In the genomic region with DNA sequence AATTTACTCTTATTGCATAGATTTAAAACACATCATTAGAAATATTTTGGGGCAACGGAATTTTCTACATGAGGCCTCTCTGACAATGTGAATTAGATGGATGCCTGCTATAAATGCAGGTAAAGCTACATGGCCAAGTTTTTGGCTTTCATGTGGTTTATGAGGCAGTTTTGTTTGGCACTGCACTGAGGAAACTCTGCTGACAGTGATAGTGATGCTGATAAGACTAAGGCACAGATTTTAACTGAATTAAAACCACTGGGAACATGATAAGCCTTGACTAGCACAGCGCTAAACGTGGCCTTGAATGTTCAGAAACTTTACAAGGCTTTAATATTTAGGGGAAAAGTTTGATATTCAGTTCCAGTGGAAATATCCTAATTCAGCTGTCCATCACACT, we compare ENCODE assay signal across 33 cellular contexts.
"Had no signal": no experiment of that assay in that cellular context is flagged by ENCODE, and none has a peak within 500 bp of the region (broad histone marks: within the 10 kb centered on the region; RNA-seq: fewer than 3 reads in every experiment).

No MANE protein-coding gene starts in this region.

- H3K9me3 Mint-ChIP-seq: activated CD4-positive, alpha-beta memory T cell treated with anti-CD3 and anti-CD28 coated beads, Interleukin-2, amount 10 ng/mL, durations not matched to agents 7 days and 5 days; activated CD4-positive, alpha-beta T cell treated with anti-CD3 and anti-CD28 coated beads, Interleukin-2, amount 10 ng/mL, durations not matched to agents 24 days and 14 days; activated naive CD4-positive, alpha-beta T cell treated with anti-CD3 and anti-CD28 coated beads, Interleukin-2, amount 10 ng/mL, durations not matched to agents 7 days and 5 days; activated T-cell treated with anti-CD3 and anti-CD28 coated beads, Interleukin-2, amount 50 U/mL, for 24 hours; naive B cell; neural progenitor cell; stimulated activated naive B cell treated with anti-CD40 and anti-IgM and Interleukin-4, amounts not matched to agents 10 μg/mL and 1 μg/mL and 100 μg/mL, for 72 hours had no signal

- H3K27ac ChIP-seq: gastrocnemius medialis, neural progenitor cell, parathyroid adenoma, psoas muscle, right atrium auricular region, stomach, thyroid gland, upper lobe of left lung, vagina had no signal

- H3K4me3 ChIP-seq: gastrocnemius medialis, neural progenitor cell, psoas muscle, right atrium auricular region, smooth muscle cell, stomach, thyroid gland, upper lobe of left lung, vagina had no signal

- H3K9me3 ChIP-seq: gastrocnemius medialis, psoas muscle, right atrium auricular region, stomach, thyroid gland, upper lobe of left lung, vagina had no signal

- H3K27me3 Mint-ChIP-seq: activated CD4-positive, alpha-beta memory T cell treated with anti-CD3 and anti-CD28 coated beads, Interleukin-2, amount 10 ng/mL, durations not matched to agents 7 days and 5 days; activated CD4-positive, alpha-beta T cell treated with anti-CD3 and anti-CD28 coated beads, Interleukin-2, amount 10 ng/mL, durations not matched to agents 24 days and 14 days; activated naive CD4-positive, alpha-beta T cell treated with anti-CD3 and anti-CD28 coated beads, Interleukin-2, amount 10 ng/mL, durations not matched to agents 7 days and 5 days; activated T-cell treated with anti-CD3 and anti-CD28 coated beads, Interleukin-2, amount 50 U/mL, for 24 hours; naive B cell; stimulated activated naive B cell treated with anti-CD40 and anti-IgM and Interleukin-4, amounts not matched to agents 10 μg/mL and 1 μg/mL and 100 μg/mL, for 72 hours had no signal

- H3K4me1 Mint-ChIP-seq: activated CD4-positive, alpha-beta T cell treated with anti-CD3 and anti-CD28 coated beads, Interleukin-2, amount 10 ng/mL, durations not matched to agents 24 days and 14 days had no signal

- FAIRE-seq: bronchial epithelial cell, colon had no signal

- H3K36me3 Mint-ChIP-seq: activated naive CD4-positive, alpha-beta T cell treated with anti-CD3 and anti-CD28 coated beads, Interleukin-2, amount 10 ng/mL, durations not matched to agents 7 days and 5 days; neural progenitor cell had no signal

- H3K27me3 ChIP-seq: gastrocnemius medialis, neural progenitor cell, right atrium auricular region, stomach, thyroid gland, upper lobe of left lung, vagina had no signal

- H3K4me3 Mint-ChIP-seq: activated CD4-positive, alpha-beta memory T cell treated with anti-CD3 and anti-CD28 coated beads, Interleukin-2, amount 10 ng/mL, durations not matched to agents 7 days and 5 days; activated CD4-positive, alpha-beta T cell treated with anti-CD3 and anti-CD28 coated beads, Interleukin-2, amount 10 ng/mL, durations not matched to agents 24 days and 14 days; activated naive CD4-positive, alpha-beta T cell treated with anti-CD3 and anti-CD28 coated beads, Interleukin-2, amount 10 ng/mL, durations not matched to agents 7 days and 5 days; activated T-cell treated with anti-CD3 and anti-CD28 coated beads, Interleukin-2, amount 50 U/mL, for 24 hours; naive B cell; neural progenitor cell; stimulated activated naive B cell treated with anti-CD40 and anti-IgM and Interleukin-4, amounts not matched to agents 10 μg/mL and 1 μg/mL and 100 μg/mL, for 72 hours had no signal

- ATAC-seq: activated CD4-positive, CD25-positive, alpha-beta regulatory T cell treated with anti-CD3 and anti-CD28 coated beads, Interleukin-2, amount 50 U/mL, for 24 hours; gastrocnemius medialis; left colon; psoas muscle; stimulated activated naive B cell treated with anti-CD40 and anti-IgM and Interleukin-4, amounts not matched to agents 10 μg/mL and 1 μg/mL and 100 μg/mL, for 72 hours had no signal

- DNase-seq: activated CD4-positive, alpha-beta memory T cell treated with anti-CD3 and anti-CD28 coated beads, Interleukin-2, amount 10 ng/mL, durations not matched to agents 7 days and 5 days; activated CD4-positive, alpha-beta T cell treated with anti-CD3 and anti-CD28 coated beads, Interleukin-2, amount 10 ng/mL, durations not matched to agents 24 days and 14 days; activated CD8-positive, alpha-beta memory T cell treated with anti-CD3 and anti-CD28 coated beads, Interleukin-2, amount 50 U/mL, for 48 hours; activated gamma-delta T cell; activated naive CD4-positive, alpha-beta T cell treated with anti-CD3 and anti-CD28 coated beads, Interleukin-2, amount 10 ng/mL, durations not matched to agents 7 days and 5 days; activated T-cell treated with anti-CD3 and anti-CD28 coated beads, Interleukin-2, amount 50 U/mL, for 24 hours; amygdala; dermis blood vessel endothelial cell; effector CD8-positive, alpha-beta T cell; erythroblast; gastrocnemius medialis; glutamatergic neuron; islet precursor cell; left colon; mammary epithelial cell; naive B cell; occipital lobe; psoas muscle; stimulated activated CD4-positive, alpha-beta T cell treated with anti-CD3 and anti-CD28 coated beads, Interleukin-15, amount 100 ng/mL, for 24 hours; stimulated activated CD4-positive, alpha-beta T cell treated with anti-CD3 and anti-CD28 coated beads, Interleukin-2, amount 100 ng/mL, for 24 hours; stimulated activated naive B cell treated with anti-CD40 and anti-IgM and Interleukin-4, amounts not matched to agents 10 μg/mL and 1 μg/mL and 100 μg/mL, for 72 hours; stomach; T-helper 1 cell; thyroid gland; upper lobe of left lung had no signal

- H3K4me1 ChIP-seq: neural progenitor cell, parathyroid adenoma, thyroid gland, upper lobe of left lung, vagina had no signal

- H3K27ac Mint-ChIP-seq: activated CD4-positive, alpha-beta memory T cell treated with anti-CD3 and anti-CD28 coated beads, Interleukin-2, amount 10 ng/mL, durations not matched to agents 7 days and 5 days; activated CD4-positive, alpha-beta T cell treated with anti-CD3 and anti-CD28 coated beads, Interleukin-2, amount 10 ng/mL, durations not matched to agents 24 days and 14 days; activated naive CD4-positive, alpha-beta T cell treated with anti-CD3 and anti-CD28 coated beads, Interleukin-2, amount 10 ng/mL, durations not matched to agents 7 days and 5 days; activated T-cell treated with anti-CD3 and anti-CD28 coated beads, Interleukin-2, amount 50 U/mL, for 24 hours; naive B cell; neural progenitor cell; stimulated activated naive B cell treated with anti-CD40 and anti-IgM and Interleukin-4, amounts not matched to agents 10 μg/mL and 1 μg/mL and 100 μg/mL, for 72 hours had no signal

- H3K36me3 ChIP-seq: gastrocnemius medialis, neural progenitor cell, right atrium auricular region, stomach, thyroid gland, upper lobe of left lung, vagina had no signal
